1 cellular context compared by ENCODE assay signal in the genomic region with DNA sequence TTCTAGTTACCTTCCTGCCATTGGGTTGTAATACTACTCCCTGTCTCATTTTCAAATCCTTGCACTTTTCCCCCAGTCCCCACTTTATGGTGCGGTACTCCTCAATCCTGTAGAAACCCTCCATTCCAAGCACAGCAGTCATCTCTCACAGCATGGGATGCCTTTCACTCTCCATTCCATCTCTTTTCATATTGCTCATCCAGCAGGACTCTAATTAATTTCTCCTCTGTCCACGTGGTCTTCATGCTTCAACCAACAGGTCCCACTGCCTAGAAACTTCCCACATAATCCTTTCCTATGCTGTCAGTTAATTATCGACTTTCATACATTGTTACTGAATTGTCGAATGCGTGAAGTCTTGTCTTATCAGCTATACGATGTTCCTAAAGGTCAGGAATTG.
TF ChIP-seq lines count a peak whose summit lies in the region.

No MANE protein-coding gene starts in this region.

TF ChIP-seq in SK-N-SH, 30 proteins besides CTCF, POLR2A, EP300 and RAD21:
- TF ChIP-seq MXI1 (IDR thresholded peaks at IDR 0.05; ENCODE audit: low read depth, low read length) = no peak
- TF ChIP-seq SMC3 (IDR thresholded peaks at IDR 0.05; ENCODE audit: low read depth, low read length) = no peak
- 0 out of 2 replicates have a peak, but pooled peaks have one; percentile 49 for TF ChIP-seq SIN3A (IDR thresholded peaks at IDR 0.05; ENCODE audit: borderline replicate concordance, low read depth, low read length)
- TF ChIP-seq, protein P1, sequence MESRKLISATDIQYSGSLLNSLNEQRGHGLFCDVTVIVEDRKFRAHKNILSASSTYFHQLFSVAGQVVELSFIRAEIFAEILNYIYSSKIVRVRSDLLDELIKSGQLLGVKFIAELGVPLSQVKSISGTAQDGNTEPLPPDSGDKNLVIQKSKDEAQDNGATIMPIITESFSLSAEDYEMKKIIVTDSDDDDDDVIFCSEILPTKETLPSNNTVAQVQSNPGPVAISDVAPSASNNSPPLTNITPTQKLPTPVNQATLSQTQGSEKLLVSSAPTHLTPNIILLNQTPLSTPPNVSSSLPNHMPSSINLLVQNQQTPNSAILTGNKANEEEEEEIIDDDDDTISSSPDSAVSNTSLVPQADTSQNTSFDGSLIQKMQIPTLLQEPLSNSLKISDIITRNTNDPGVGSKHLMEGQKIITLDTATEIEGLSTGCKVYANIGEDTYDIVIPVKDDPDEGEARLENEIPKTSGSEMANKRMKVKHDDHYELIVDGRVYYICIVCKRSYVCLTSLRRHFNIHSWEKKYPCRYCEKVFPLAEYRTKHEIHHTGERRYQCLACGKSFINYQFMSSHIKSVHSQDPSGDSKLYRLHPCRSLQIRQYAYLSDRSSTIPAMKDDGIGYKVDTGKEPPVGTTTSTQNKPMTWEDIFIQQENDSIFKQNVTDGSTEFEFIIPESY (IDR thresholded peaks at IDR 0.05; ENCODE audit: borderline replicate concordance, low read depth) = no peak
- TF ChIP-seq EZH2phosphoT487 (IDR thresholded peaks at IDR 0.05; ENCODE audit: borderline replicate concordance, low read depth) = no peak
- TF ChIP-seq, protein P2, sequence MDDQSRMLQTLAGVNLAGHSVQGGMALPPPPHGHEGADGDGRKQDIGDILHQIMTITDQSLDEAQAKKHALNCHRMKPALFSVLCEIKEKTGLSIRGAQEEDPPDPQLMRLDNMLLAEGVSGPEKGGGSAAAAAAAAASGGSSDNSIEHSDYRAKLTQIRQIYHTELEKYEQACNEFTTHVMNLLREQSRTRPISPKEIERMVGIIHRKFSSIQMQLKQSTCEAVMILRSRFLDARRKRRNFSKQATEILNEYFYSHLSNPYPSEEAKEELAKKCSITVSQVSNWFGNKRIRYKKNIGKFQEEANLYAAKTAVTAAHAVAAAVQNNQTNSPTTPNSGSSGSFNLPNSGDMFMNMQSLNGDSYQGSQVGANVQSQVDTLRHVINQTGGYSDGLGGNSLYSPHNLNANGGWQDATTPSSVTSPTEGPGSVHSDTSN (IDR thresholded peaks at IDR 0.05) = 0 out of 2 replicates have a peak, but pooled peaks have one; percentile 18
- 0 out of 2 replicates have a peak, but pooled peaks have one; percentile 17 for TF ChIP-seq FOSL2 (IDR thresholded peaks at IDR 0.05; ENCODE audit: borderline replicate concordance, low read depth)
- no peak for TF ChIP-seq RCOR1 (IDR thresholded peaks at IDR 0.05; ENCODE audit: low read length)
- TF ChIP-seq TAF1 (IDR thresholded peaks at IDR 0.05; ENCODE audit: borderline replicate concordance, low read depth, low read length) = no peak
- TF ChIP-seq FOXJ3 (CRISPR knock-in tag; IDR thresholded peaks at IDR 0.05) = no peak
- no peak for TF ChIP-seq ELF1 (IDR thresholded peaks at IDR 0.05)
- no peak for TF ChIP-seq NFIC (IDR thresholded peaks at IDR 0.05; ENCODE audit: borderline replicate concordance)
- TF ChIP-seq, protein P3, sequence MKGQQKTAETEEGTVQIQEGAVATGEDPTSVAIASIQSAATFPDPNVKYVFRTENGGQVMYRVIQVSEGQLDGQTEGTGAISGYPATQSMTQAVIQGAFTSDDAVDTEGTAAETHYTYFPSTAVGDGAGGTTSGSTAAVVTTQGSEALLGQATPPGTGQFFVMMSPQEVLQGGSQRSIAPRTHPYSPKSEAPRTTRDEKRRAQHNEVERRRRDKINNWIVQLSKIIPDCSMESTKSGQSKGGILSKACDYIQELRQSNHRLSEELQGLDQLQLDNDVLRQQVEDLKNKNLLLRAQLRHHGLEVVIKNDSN (IDR thresholded peaks at IDR 0.05; ENCODE audit: borderline replicate concordance, low read depth) = peak; percentile 50; the same call in 1 of the 2 replicates
- TF ChIP-seq, protein P4, sequence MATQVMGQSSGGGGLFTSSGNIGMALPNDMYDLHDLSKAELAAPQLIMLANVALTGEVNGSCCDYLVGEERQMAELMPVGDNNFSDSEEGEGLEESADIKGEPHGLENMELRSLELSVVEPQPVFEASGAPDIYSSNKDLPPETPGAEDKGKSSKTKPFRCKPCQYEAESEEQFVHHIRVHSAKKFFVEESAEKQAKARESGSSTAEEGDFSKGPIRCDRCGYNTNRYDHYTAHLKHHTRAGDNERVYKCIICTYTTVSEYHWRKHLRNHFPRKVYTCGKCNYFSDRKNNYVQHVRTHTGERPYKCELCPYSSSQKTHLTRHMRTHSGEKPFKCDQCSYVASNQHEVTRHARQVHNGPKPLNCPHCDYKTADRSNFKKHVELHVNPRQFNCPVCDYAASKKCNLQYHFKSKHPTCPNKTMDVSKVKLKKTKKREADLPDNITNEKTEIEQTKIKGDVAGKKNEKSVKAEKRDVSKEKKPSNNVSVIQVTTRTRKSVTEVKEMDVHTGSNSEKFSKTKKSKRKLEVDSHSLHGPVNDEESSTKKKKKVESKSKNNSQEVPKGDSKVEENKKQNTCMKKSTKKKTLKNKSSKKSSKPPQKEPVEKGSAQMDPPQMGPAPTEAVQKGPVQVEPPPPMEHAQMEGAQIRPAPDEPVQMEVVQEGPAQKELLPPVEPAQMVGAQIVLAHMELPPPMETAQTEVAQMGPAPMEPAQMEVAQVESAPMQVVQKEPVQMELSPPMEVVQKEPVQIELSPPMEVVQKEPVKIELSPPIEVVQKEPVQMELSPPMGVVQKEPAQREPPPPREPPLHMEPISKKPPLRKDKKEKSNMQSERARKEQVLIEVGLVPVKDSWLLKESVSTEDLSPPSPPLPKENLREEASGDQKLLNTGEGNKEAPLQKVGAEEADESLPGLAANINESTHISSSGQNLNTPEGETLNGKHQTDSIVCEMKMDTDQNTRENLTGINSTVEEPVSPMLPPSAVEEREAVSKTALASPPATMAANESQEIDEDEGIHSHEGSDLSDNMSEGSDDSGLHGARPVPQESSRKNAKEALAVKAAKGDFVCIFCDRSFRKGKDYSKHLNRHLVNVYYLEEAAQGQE (IDR thresholded peaks at IDR 0.05; ENCODE audit: low read depth, low read length) = no peak
TF ChIP-seq in SK-N-SH: peak in this region for 4.
